11 cellular contexts compared by ENCODE assay signal in the genomic region with DNA sequence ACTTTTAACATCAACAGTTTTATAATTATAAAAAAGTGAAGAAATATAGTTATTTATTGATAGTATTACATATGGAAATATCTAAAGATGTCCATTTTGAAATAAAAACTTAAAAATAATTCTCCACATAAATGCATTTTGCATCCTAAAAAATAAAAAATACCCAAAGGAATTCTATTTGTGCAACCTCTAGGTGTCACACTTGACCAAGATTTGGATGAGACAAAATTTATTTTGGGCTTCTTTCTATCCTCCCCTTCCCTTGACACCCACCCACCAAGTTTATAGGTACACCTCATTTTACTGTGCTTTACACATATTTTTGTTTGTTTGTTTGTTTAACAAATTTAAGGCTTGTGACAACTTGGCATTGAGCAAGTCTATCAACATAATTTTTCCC. TPM values are rescaled to one million over a fixed set of nuclear protein-coding genes. Genes with fewer than 3 reads are reported as not detected.
DNase-seq lines count a peak whose midpoint lies in the region; ATAC-seq, FAIRE-seq and TF ChIP-seq lines count a peak whose summit lies in the region.
"Had no signal": no experiment of that assay in that cellular context is flagged by ENCODE, and none has a peak within 500 bp of the region (broad histone marks: within the 10 kb centered on the region; RNA-seq: fewer than 3 reads in every experiment).

No MANE protein-coding gene starts in this region.

- H3K36me3 ChIP-seq in Loucy (ENCODE audit: insufficient read depth, low read length) = no peaks in the 10 kb centered on the region
- no peaks in the 10 kb centered on the region for H3K36me3 ChIP-seq in astrocyte (ENCODE audit: insufficient read depth, low read length)
- no peaks in the 10 kb centered on the region for H3K36me3 ChIP-seq in HepG2 (replicated peaks in 1 of 2; ENCODE audit: control insufficient read depth in 1 of 2, insufficient read depth in 2 of 2, low read length in 2 of 2)
- H3K36me3 ChIP-seq in spleen = no peaks in the 10 kb centered on the region

- H3K4me1 Mint-ChIP-seq in astrocyte (ENCODE audit: low read depth, unreplicated experiment) = peaks cover 6% of the 10 kb centered on the region
- H3K4me1 Mint-ChIP-seq in activated CD4-positive, alpha-beta memory T cell treated with anti-CD3 and anti-CD28 coated beads, Interleukin-2, amount 10 ng/mL, durations not matched to agents 7 days and 5 days = peaks cover 9% of the 10 kb centered on the region

- no peak for ATAC-seq in HepG2
- ATAC-seq: Right ventricle myocardium inferior had no signal

- TF ChIP-seq RAD21 in HepG2 (CRISPR knock-in tag; IDR thresholded peaks at IDR 0.05) = no peak

- no peaks in the 10 kb centered on the region for H3F3A ChIP-seq in Loucy (ENCODE audit: low read depth)

- H3K9me2 ChIP-seq in Loucy (replicated peaks; ENCODE audit: low read depth, low read length) = no peaks in the 10 kb centered on the region

- H3K9me3 ChIP-seq in Loucy (ENCODE audit: insufficient read depth, low read depth, low read length) (no peaks in the 10 kb centered on the region), astrocyte (ENCODE audit: insufficient read depth, low read depth, low read length) (no peaks in the 10 kb centered on the region), HepG2 (ENCODE audit: low read length) (no peaks in the 10 kb centered on the region), spleen (peaks cover 0 to 4% (median 0%) of the 10 kb centered on the region in 8 donors)

- POLR2A ChIA-PET in HepG2 (lab: Yijun Ruan, JAX) = no interaction called here
- POLR2A ChIA-PET in activated CD4-positive, alpha-beta memory T cell treated with anti-CD3 and anti-CD28 coated beads, Interleukin-2, amount 10 ng/mL, durations not matched to agents 7 days and 5 days (lab: Charles Lee) = no interaction called here

- TF ChIP-seq EP300 in HepG2 (IDR thresholded peaks at IDR 0.05; ENCODE audit: low read depth in 2 of 2, low read length in 2 of 2) (no peak), HepG2 (CRISPR knock-in tag; IDR thresholded peaks at IDR 0.05; ENCODE audit: borderline replicate concordance) (no peak)

- H3K4me1 ChIP-seq in Loucy (ENCODE audit: insufficient read depth, low read length, poor library complexity, severe bottlenecking) (peaks cover 7% of the 10 kb centered on the region), astrocyte (ENCODE audit: insufficient read depth, low read length) (peaks cover 5% of the 10 kb centered on the region), HepG2 (ENCODE audit: insufficient read depth, low read length) (0 out of 2 replicates have a peak, but pooled peaks cover 6% of the 10 kb centered on the region), spleen (peaks cover 0 to 23% (median 7%) of the 10 kb centered on the region in 6 donors)

- TF ChIP-seq CTCF in AG10803 (conservative IDR thresholded peaks at IDR 0.05; ENCODE audit: low read length) (peak; percentile 31; the same call in 1 of the 2 replicates), Loucy (conservative IDR thresholded peaks at IDR 0.05; ENCODE audit: low read length) (peak; percentile 66), astrocyte (IDR thresholded peaks at IDR 0.05; ENCODE audit: insufficient read depth, low read depth, low read length) (peak; percentile 42), HepG2 (CRISPR knock-in tag; IDR thresholded peaks at IDR 0.05) (no peak), spleen (IDR thresholded peaks at IDR 0.05 in 8 of 11, conservative IDR thresholded peaks at IDR 0.05 in 3 of 11) (peak in 1 of 11 experiments; percentile 19)

- BruUV-seq in HepG2 (replicated peaks; lab: Mats Ljungman, UMichigan) = no TSS peak

- H3K27ac ChIP-seq in astrocyte (ENCODE audit: low read depth, low read length) (no peak overlapping the region), HepG2 (ENCODE audit: extremely low read length, insufficient read depth, low read length) (no peak overlapping the region), spleen (no peak overlapping the region)

- in situ Hi-C loops in HepG2 (cut with HindIII; ENCODE audit: extremely low pct_ligation_motif_present, low pct_unique_long_range_greater_than_20kb) = loop anchor here (25.0 kb wide), 1 partner anchor 652 kb away; no protein-coding TSS in a partner anchor

- CTCF ChIA-PET in HepG2 (lab: Yijun Ruan, JAX; ENCODE audit: low intra/inter-chr PET ratio, low total read pairs) = no interaction called here
- CTCF ChIA-PET in activated CD4-positive, alpha-beta memory T cell treated with anti-CD3 and anti-CD28 coated beads, Interleukin-2, amount 10 ng/mL, durations not matched to agents 7 days and 5 days (lab: Charles Lee) = no interaction called here

- H3K79me2 ChIP-seq in Loucy (ENCODE audit: insufficient read depth, low read length) (no peaks in the 10 kb centered on the region), astrocyte (ENCODE audit: insufficient read depth, low read length) (no peaks in the 10 kb centered on the region), HepG2 (ENCODE audit: insufficient read depth, low read length) (no peaks in the 10 kb centered on the region)

- no peaks in the 10 kb centered on the region for H3K27me3 ChIP-seq in Loucy (ENCODE audit: insufficient read depth, low read length, poor library complexity, severe bottlenecking)
- no peaks in the 10 kb centered on the region for H3K27me3 ChIP-seq in astrocyte (ENCODE audit: insufficient read depth, low read length)
- H3K27me3 ChIP-seq in HepG2 (ENCODE audit: control insufficient read depth in 1 of 2, insufficient read depth in 2 of 2, low read length in 2 of 2) = peaks cover 0 to 13% of the 10 kb centered on the region in 2 experiments; a peak in 2 of 5 replicates
- H3K27me3 ChIP-seq in spleen (replicated peaks in 1 of 7) = peaks cover 0 to 33% (median 17%) of the 10 kb centered on the region in 7 donors

- no peak overlapping the region for H3K27ac Mint-ChIP-seq in astrocyte (ENCODE audit: unreplicated experiment)
- H3K27ac Mint-ChIP-seq in activated CD4-positive, alpha-beta memory T cell treated with anti-CD3 and anti-CD28 coated beads, Interleukin-2, amount 10 ng/mL, durations not matched to agents 7 days and 5 days = no peak overlapping the region

- peaks cover 2% of the 10 kb centered on the region for H3K9me3 Mint-ChIP-seq in astrocyte (ENCODE audit: unreplicated experiment)
- no peaks in the 10 kb centered on the region for H3K9me3 Mint-ChIP-seq in activated CD4-positive, alpha-beta memory T cell treated with anti-CD3 and anti-CD28 coated beads, Interleukin-2, amount 10 ng/mL, durations not matched to agents 7 days and 5 days

- H3K4me2 ChIP-seq in Loucy (ENCODE audit: low read depth, low read length, poor library complexity, severe bottlenecking) = no peak overlapping the region
- H3K4me2 ChIP-seq in astrocyte (ENCODE audit: low read length) = no peak overlapping the region
- no peak overlapping the region for H3K4me2 ChIP-seq in HepG2 (ENCODE audit: low read depth, low read length)

- H4K20me1 ChIP-seq in Loucy (ENCODE audit: insufficient read depth, low read length, poor library complexity, severe bottlenecking) = no peaks in the 10 kb centered on the region
- H4K20me1 ChIP-seq in astrocyte (ENCODE audit: insufficient read depth, low read length) = no peaks in the 10 kb centered on the region
- no peaks in the 10 kb centered on the region for H4K20me1 ChIP-seq in HepG2 (ENCODE audit: insufficient read depth, low read length)

- no peak overlapping the region for H3K4me3 ChIP-seq in AG10803 (ENCODE audit: low read length)
- no peak overlapping the region for H3K4me3 ChIP-seq in Loucy (ENCODE audit: low read length, poor library complexity, severe bottlenecking)
- H3K4me3 ChIP-seq in astrocyte (ENCODE audit: insufficient read depth, low read depth, low read length) = no peak overlapping the region
- no peak overlapping the region for H3K4me3 ChIP-seq in HepG2 (replicated peaks in 1 of 3; ENCODE audit: insufficient read depth in 1 of 3, low read depth in 2 of 3, low read length in 3 of 3)
- H3K4me3 ChIP-seq in spleen = no peak overlapping the region

- H3K4me3 Mint-ChIP-seq in astrocyte (ENCODE audit: unreplicated experiment) = no peak overlapping the region
- H3K4me3 Mint-ChIP-seq in activated CD4-positive, alpha-beta memory T cell treated with anti-CD3 and anti-CD28 coated beads, Interleukin-2, amount 10 ng/mL, durations not matched to agents 7 days and 5 days = no peak overlapping the region

- no peak for FAIRE-seq in astrocyte (lab: Jason Lieb, UNC)
- FAIRE-seq in HepG2 (lab: Jason Lieb, UNC) = no peak

- no peak overlapping the region for H2AFZ ChIP-seq in Loucy (ENCODE audit: low read length)
- H2AFZ ChIP-seq in astrocyte (ENCODE audit: low read depth, low read length) = no peak overlapping the region
- H2AFZ ChIP-seq in HepG2 (ENCODE audit: low read length) = no peak overlapping the region

- intact Hi-C loops in HepG2 (cut with micrococcal nuclease; ENCODE audit: unreplicated experiment) = loop anchor here (5.0 to 10.0 kb wide), 2 partner anchors 487 to 660 kb away; no protein-coding TSS in a partner anchor
- intact Hi-C loops in spleen (cut with DNase I; ENCODE audit: low total_unique reads) = loop anchor here (10.0 kb wide), 2 partner anchors 400 to 480 kb away; no protein-coding TSS in a partner anchor

- no peak for DNase-seq in AG10803 (ENCODE audit: low read depth)
- DNase-seq in astrocyte (ENCODE audit: low read depth) = no peak
- no peak for DNase-seq in HepG2 (ENCODE audit: low spot score)
- no peak for DNase-seq in activated CD4-positive, alpha-beta memory T cell treated with anti-CD3 and anti-CD28 coated beads, Interleukin-2, amount 10 ng/mL, durations not matched to agents 7 days and 5 days
- DNase-seq in spleen = no peak
- no peak for DNase-seq in hippocampal formation (lab: John Stamatoyannopoulos, UW)
- no peak for DNase-seq in NCI-H1436 treated with DMSO at 0.1 percent for 48 hours (lab: John Stamatoyannopoulos, UW)
- DNase-seq: activated T-cell treated with anti-CD3 and anti-CD28 coated beads, Interleukin-2, amount 50 U/mL, for 48 hours; GF-D8 had no signal

- H3K36me3 Mint-ChIP-seq in astrocyte (ENCODE audit: low read depth, unreplicated experiment) = no peaks in the 10 kb centered on the region
- H3K36me3 Mint-ChIP-seq in activated CD4-positive, alpha-beta memory T cell treated with anti-CD3 and anti-CD28 coated beads, Interleukin-2, amount 10 ng/mL, durations not matched to agents 7 days and 5 days (ENCODE audit: low read depth) = no peaks in the 10 kb centered on the region

- no peaks in the 10 kb centered on the region for H3K27me3 Mint-ChIP-seq in astrocyte (ENCODE audit: low read depth, unreplicated experiment)
- peaks cover 24% of the 10 kb centered on the region for H3K27me3 Mint-ChIP-seq in activated CD4-positive, alpha-beta memory T cell treated with anti-CD3 and anti-CD28 coated beads, Interleukin-2, amount 10 ng/mL, durations not matched to agents 7 days and 5 days

- H3K9ac ChIP-seq in Loucy (ENCODE audit: low read depth, low read length, poor library complexity, severe bottlenecking) (no peak overlapping the region), astrocyte (ENCODE audit: low read length) (no peak overlapping the region), HepG2 (ENCODE audit: insufficient read depth, low read depth, low read length) (no peak overlapping the region)

- no peak for TF ChIP-seq POLR2A in HepG2 (IDR thresholded peaks at IDR 0.05; ENCODE audit: insufficient read depth in 1 of 2, low read depth in 2 of 2, low read length in 2 of 2)
- no peak for TF ChIP-seq POLR2A in spleen (IDR thresholded peaks at IDR 0.05)

RNA-seq across cellular contexts. Expression of gene THSD7A, which starts 3.3 kb away (rescaled TPM):
- 1.4 and 3.5 TPM in 2 replicates for total RNA-seq in astrocyte
- 0.07 TPM in 1 of 2 replicates, not detected in the other for total RNA-seq in HepG2 (2016; rRNA removed; fragmentation: Illumina TruSeq; extraction: Trizol)
- not detected in 2 replicates for total RNA-seq in HepG2 (2016; cell fraction: cytosol; rRNA removed; fragmentation: Illumina TruSeq; extraction: Trizol; ENCODE audit: low read depth)
- 0.02 TPM in 1 of 2 replicates, not detected in the other for total RNA-seq in HepG2 (2016; cell fraction: insoluble cytoplasmic fraction; rRNA removed; fragmentation: Illumina TruSeq; extraction: Trizol)
- not detected in 2 replicates for total RNA-seq in HepG2 (2016; cell fraction: membrane; rRNA removed; fragmentation: Illumina TruSeq; extraction: Trizol)
- total RNA-seq in HepG2 (2016; cell fraction: nucleus; rRNA removed; fragmentation: Illumina TruSeq; extraction: Trizol) = 0.03 and 0.09 TPM in 2 replicates
- polyA plus RNA-seq in HepG2 (2011; rRNA removed) = 0.01 TPM in 2 replicates
- under 0.01 TPM in 1 of 2 replicates, not detected in the other for polyA plus RNA-seq in HepG2 (2011; cell fraction: cytosol; rRNA removed)
- polyA plus RNA-seq in HepG2 (2011; cell fraction: nucleus; rRNA removed) = 0.03 and 0.48 TPM in 2 replicates
- polyA plus RNA-seq in HepG2 (2012) = 0.01 and 0.21 TPM in 2 replicates
- not detected in 2 replicates for polyA plus RNA-seq in HepG2 (2016; cell fraction: cytosol; fragmentation: Illumina TruSeq; extraction: Trizol; ENCODE audit: low read depth)
- not detected in 2 replicates for polyA plus RNA-seq in HepG2 (2016; cell fraction: insoluble cytoplasmic fraction; fragmentation: Illumina TruSeq; extraction: Trizol; ENCODE audit: low read depth)
- polyA plus RNA-seq in HepG2 (2016; cell fraction: membrane; fragmentation: Illumina TruSeq; extraction: Trizol; ENCODE audit: low read depth) = not detected in 2 replicates
- polyA plus RNA-seq in HepG2 (2016; cell fraction: nucleus; fragmentation: Illumina TruSeq; extraction: Trizol; ENCODE audit: insufficient read depth, low read depth) = 0.05 TPM in 1 of 2 replicates, not detected in the other
- 0.04 TPM in 1 of 2 replicates, not detected in the other for polyA minus RNA-seq in HepG2 (2011; rRNA and poly(A)+ RNA removed; ENCODE audit: low replicate concordance)
- not detected in 2 replicates for polyA minus RNA-seq in HepG2 (2011; cell fraction: cytosol; rRNA and poly(A)+ RNA removed)
- 0.77 and 0.87 TPM in 2 replicates for polyA minus RNA-seq in HepG2 (2011; cell fraction: nucleus; rRNA and poly(A)+ RNA removed)
- not detected for total RNA-seq in activated CD4-positive, alpha-beta memory T cell treated with anti-CD3 and anti-CD28 coated beads, Interleukin-2, amount 10 ng/mL, durations not matched to agents 7 days and 5 days
- 1 to 10 TPM; 3.6 to 8.7 (median 5.1) TPM for total RNA-seq in spleen
- under 1 TPM; 0.29 to 0.42 (median 0.33) TPM for polyA plus RNA-seq in spleen
